1 cellular context compared by ENCODE assay signal in the genomic region with DNA sequence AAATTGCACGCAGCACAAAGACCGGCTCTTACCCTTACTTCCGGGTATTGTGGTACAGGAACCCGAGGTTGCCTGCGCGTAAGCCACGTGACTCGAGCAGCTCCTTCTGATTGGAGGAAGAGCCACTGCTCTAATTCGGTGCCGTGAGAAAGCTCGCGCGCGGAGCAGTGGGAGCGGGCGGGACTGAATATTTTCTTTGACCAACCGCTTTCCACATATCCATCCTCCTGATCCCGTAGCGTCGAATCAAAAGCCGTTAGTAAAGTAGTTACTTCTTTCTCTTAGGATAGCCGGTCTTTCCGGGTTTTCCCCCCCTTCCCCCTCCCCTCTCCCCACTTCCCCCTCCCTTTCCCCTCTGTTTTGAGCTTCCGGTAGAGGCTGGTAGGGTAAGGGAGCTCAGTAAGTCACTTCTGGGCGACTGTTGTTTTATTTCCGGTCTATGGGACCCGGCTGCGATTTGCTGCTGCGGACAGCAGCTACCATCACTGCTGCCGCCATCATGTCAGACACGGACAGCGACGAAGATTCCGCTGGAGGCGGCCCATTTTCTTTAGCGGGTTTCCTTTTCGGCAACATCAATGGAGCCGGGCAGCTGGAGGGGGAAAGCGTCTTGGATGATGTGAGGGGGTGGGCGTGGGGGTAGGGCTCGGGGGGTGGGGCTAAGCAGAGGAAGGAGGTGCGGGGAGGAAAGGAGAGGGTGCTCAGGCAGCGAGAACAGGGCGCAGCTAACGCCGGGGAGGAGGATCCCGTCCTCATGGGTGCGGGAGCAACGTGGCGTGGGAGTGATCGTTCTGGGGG.
TF ChIP-seq lines count a peak whose summit lies in the region.

TAF1 (plus strand) TSS at position 482 of the 798 bp plus-strand sequence; CDS start at position 500, 18 bp downstream.

TF ChIP-seq in H1, 55 proteins besides CTCF, POLR2A, EP300 and RAD21:
- peak; percentile 74 for TF ChIP-seq TAF1 (IDR thresholded peaks at IDR 0.05; ENCODE audit: low read depth, low read length)
- no peak; a peak in 1 of 4 replicates for TF ChIP-seq SIN3A (conservative IDR thresholded peaks at IDR 0.05 in 1 of 2, IDR thresholded peaks at IDR 0.05 in 1 of 2; ENCODE audit: low read depth in 1 of 2, low read length in 2 of 2)
- no peak for TF ChIP-seq TAF7 (optimal IDR thresholded peaks at IDR 0.05; ENCODE audit: borderline replicate concordance, low read depth, low read length)
- TF ChIP-seq TEAD4 (IDR thresholded peaks at IDR 0.05; ENCODE audit: low read depth, low read length) = no peak
- TF ChIP-seq MAFK (IDR thresholded peaks at IDR 0.05; ENCODE audit: low read depth, low read length) = no peak
- no peak for TF ChIP-seq SAP30 (IDR thresholded peaks at IDR 0.05; ENCODE audit: insufficient read depth, insufficient replicate concordance, low read length)
- TF ChIP-seq PHF8 (conservative IDR thresholded peaks at IDR 0.05; ENCODE audit: low read depth, low read length) = no peak; the same call in 1 of the 2 replicates
- TF ChIP-seq ATF2 (IDR thresholded peaks at IDR 0.05; ENCODE audit: low read length) = no peak
- no peak for TF ChIP-seq GABPA (IDR thresholded peaks at IDR 0.05; ENCODE audit: borderline replicate concordance, insufficient read depth, low read length)
- no peak for TF ChIP-seq CBX8 (IDR thresholded peaks at IDR 0.05; ENCODE audit: borderline replicate concordance, low read depth, low read length)
- 0 out of 2 replicates have a peak, but pooled peaks have one; percentile 43 for TF ChIP-seq SP1 (IDR thresholded peaks at IDR 0.05; ENCODE audit: low read depth, low read length)
- TF ChIP-seq ATF3 (IDR thresholded peaks at IDR 0.05; ENCODE audit: insufficient read depth, low read depth, low read length) = 0 out of 2 replicates have a peak, but pooled peaks have one; percentile 9
- no peak for TF ChIP-seq HDAC6 (IDR thresholded peaks at IDR 0.05; ENCODE audit: low read depth, low read length)
- TF ChIP-seq, protein P1, sequence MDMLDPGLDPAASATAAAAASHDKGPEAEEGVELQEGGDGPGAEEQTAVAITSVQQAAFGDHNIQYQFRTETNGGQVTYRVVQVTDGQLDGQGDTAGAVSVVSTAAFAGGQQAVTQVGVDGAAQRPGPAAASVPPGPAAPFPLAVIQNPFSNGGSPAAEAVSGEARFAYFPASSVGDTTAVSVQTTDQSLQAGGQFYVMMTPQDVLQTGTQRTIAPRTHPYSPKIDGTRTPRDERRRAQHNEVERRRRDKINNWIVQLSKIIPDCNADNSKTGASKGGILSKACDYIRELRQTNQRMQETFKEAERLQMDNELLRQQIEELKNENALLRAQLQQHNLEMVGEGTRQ (IDR thresholded peaks at IDR 0.05; ENCODE audit: low read length) = peak; percentile 80
- no peak for TF ChIP-seq RXRA (IDR thresholded peaks at IDR 0.05; ENCODE audit: insufficient read depth, low read depth, low read length)
- no peak for TF ChIP-seq KDM1A (IDR thresholded peaks at IDR 0.05; ENCODE audit: borderline replicate concordance, low read length)
- no peak for TF ChIP-seq CREB1 (IDR thresholded peaks at IDR 0.05)
- TF ChIP-seq RNF2 (IDR thresholded peaks at IDR 0.05; ENCODE audit: borderline replicate concordance, low read depth, low read length, missing control alignments, poor library complexity, severe bottlenecking) = no peak
- TF ChIP-seq ZNF274 (IDR thresholded peaks at IDR 0.05; ENCODE audit: borderline replicate concordance, extremely low read depth, low read length) = no peak
- TF ChIP-seq KDM4A (IDR thresholded peaks at IDR 0.05; ENCODE audit: low read depth, low read length, severe bottlenecking) = no peak
- no peak for TF ChIP-seq CHD2 (IDR thresholded peaks at IDR 0.05; ENCODE audit: low read length)
- no peak for TF ChIP-seq HDAC2 (IDR thresholded peaks at IDR 0.05; ENCODE audit: borderline replicate concordance in 1 of 2, low read depth in 2 of 2, low read length in 2 of 2)
- TF ChIP-seq CBX5 (IDR thresholded peaks at IDR 0.05; ENCODE audit: low read depth, low read length) = no peak
- TF ChIP-seq SP2 (IDR thresholded peaks at IDR 0.05; ENCODE audit: low read length) = no peak
- TF ChIP-seq GTF2F1 (IDR thresholded peaks at IDR 0.05; ENCODE audit: borderline replicate concordance, low read depth, low read length) = no peak
- no peak for TF ChIP-seq KDM5A (IDR thresholded peaks at IDR 0.05; ENCODE audit: low read length)
- no peak for TF ChIP-seq SUZ12 (IDR thresholded peaks at IDR 0.05; ENCODE audit: low read length)
- TF ChIP-seq, protein P2, sequence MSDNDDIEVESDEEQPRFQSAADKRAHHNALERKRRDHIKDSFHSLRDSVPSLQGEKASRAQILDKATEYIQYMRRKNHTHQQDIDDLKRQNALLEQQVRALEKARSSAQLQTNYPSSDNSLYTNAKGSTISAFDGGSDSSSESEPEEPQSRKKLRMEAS (IDR thresholded peaks at IDR 0.05) = peak; percentile 51
- no peak for TF ChIP-seq RFX5 (IDR thresholded peaks at IDR 0.05; ENCODE audit: borderline replicate concordance, low read depth, low read length)
- no peak for TF ChIP-seq JUN (IDR thresholded peaks at IDR 0.05; ENCODE audit: low read depth, low read length)
- TF ChIP-seq SRF (IDR thresholded peaks at IDR 0.05; ENCODE audit: low read depth, low read length) = no peak
- TF ChIP-seq NRF1 (IDR thresholded peaks at IDR 0.05; ENCODE audit: low read depth, low read length) = no peak
- TF ChIP-seq BACH1 (IDR thresholded peaks at IDR 0.05; ENCODE audit: low read length) = peak; percentile 72
- TF ChIP-seq EGR1 (IDR thresholded peaks at IDR 0.05; ENCODE audit: borderline replicate concordance, low read depth, low read length) = peak; percentile 55; the same call in 1 of the 2 replicates
- TF ChIP-seq ASH2L (IDR thresholded peaks at IDR 0.05; ENCODE audit: low read length) = no peak
- peak; percentile 84 for TF ChIP-seq YY1 (IDR thresholded peaks at IDR 0.05; ENCODE audit: low read depth, low read length)
- TF ChIP-seq POLR2AphosphoS5 (IDR thresholded peaks at IDR 0.05; ENCODE audit: low read depth, low read length) = peak; percentile 79
- TF ChIP-seq CHD1 (IDR thresholded peaks at IDR 0.05; ENCODE audit: low read depth, low read length) = no peak
- TF ChIP-seq SIX5 (IDR thresholded peaks at IDR 0.05; ENCODE audit: low read depth, low read length) = no peak
- no peak for TF ChIP-seq SIRT6 (IDR thresholded peaks at IDR 0.05; ENCODE audit: low read length)
- peak; percentile 75; the same call in 1 of the 2 replicates for TF ChIP-seq TBP (IDR thresholded peaks at IDR 0.05; ENCODE audit: low read depth, low read length)
